In the genomic region with DNA sequence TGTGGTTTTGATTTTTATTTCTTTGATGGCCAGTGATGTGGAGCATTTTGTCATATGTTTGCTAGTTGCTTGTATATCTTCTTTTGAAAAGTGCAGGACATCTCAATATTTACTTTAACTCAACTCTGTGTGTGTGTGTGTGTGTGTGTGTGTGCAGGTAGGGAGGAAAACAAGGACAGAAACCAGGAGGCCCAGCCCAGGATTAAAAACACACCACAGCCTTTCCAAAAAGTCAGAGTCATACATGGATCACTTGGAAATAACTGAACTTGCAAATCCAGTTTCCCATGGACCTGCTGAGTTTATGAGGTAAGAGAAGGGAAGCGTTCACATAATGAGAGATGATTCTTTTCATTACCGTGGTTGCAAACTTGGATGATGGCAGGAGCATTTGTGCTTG, we compare ENCODE assay signal across 23 cellular contexts.
"Had no signal": no experiment of that assay in that cellular context is flagged by ENCODE, and none has a peak within 500 bp of the region (broad histone marks: within the 10 kb centered on the region; RNA-seq: fewer than 3 reads in every experiment).

No MANE protein-coding gene starts in this region.

- H3K4me3 Mint-ChIP-seq: activated naive CD4-positive, alpha-beta T cell treated with anti-CD3 and anti-CD28 coated beads, Interleukin-2, amount 10 ng/mL, durations not matched to agents 7 days and 5 days; activated naive CD8-positive, alpha-beta T cell treated with anti-CD3 and anti-CD28 coated beads, Interleukin-2, amount 50 U/mL, for 24 hours; activated T-cell treated with anti-CD3 and anti-CD28 coated beads, Interleukin-2, amount 50 U/mL, for 4 hours; brain; central memory CD8-positive, alpha-beta T cell; natural killer cell had no signal

- H3K27ac ChIP-seq: colonic mucosa, esophagus muscularis mucosa, heart right ventricle, neutrophil, parathyroid adenoma had no signal

- H3K4me3 ChIP-seq: colonic mucosa, esophagus muscularis mucosa, heart right ventricle had no signal

- H3K27ac Mint-ChIP-seq: activated naive CD4-positive, alpha-beta T cell treated with anti-CD3 and anti-CD28 coated beads, Interleukin-2, amount 10 ng/mL, durations not matched to agents 7 days and 5 days; activated naive CD8-positive, alpha-beta T cell treated with anti-CD3 and anti-CD28 coated beads, Interleukin-2, amount 50 U/mL, for 24 hours; natural killer cell had no signal

- ATAC-seq: activated CD4-positive, CD25-positive, alpha-beta regulatory T cell treated with anti-CD3 and anti-CD28 coated beads, Interleukin-2, amount 50 U/mL, for 24 hours; activated naive CD8-positive, alpha-beta T cell treated with anti-CD3 and anti-CD28 coated beads, Interleukin-2, amount 50 U/mL, for 24 hours; activated T-cell treated with anti-CD3 and anti-CD28 coated beads, Interleukin-2, amount 50 U/mL, for 4 hours; heart right ventricle; left ventricle myocardium superior; natural killer cell had no signal

- H3K27me3 ChIP-seq: colonic mucosa had no signal

- H3K9me3 ChIP-seq: colonic mucosa, esophagus muscularis mucosa, neutrophil had no signal

- H3K36me3 ChIP-seq: colonic mucosa, esophagus muscularis mucosa, heart right ventricle, neutrophil had no signal

- H3K79me2 ChIP-seq: parathyroid adenoma had no signal

- DNase-seq: activated CD4-positive, alpha-beta T cell treated with anti-CD3 and anti-CD28 coated beads, Interleukin-2, amount 50 U/mL, for 1 hour; activated CD8-positive, alpha-beta memory T cell treated with anti-CD3 and anti-CD28 coated beads, Interleukin-2, amount 50 U/mL, for 4 hours; activated effector memory CD4-positive, alpha-beta T cell treated with Interleukin-2 at 50 U/mL for 16 hours; activated naive CD4-positive, alpha-beta T cell treated with anti-CD3 and anti-CD28 coated beads, Interleukin-2, amount 10 ng/mL, durations not matched to agents 7 days and 5 days; activated naive CD8-positive, alpha-beta T cell treated with anti-CD3 and anti-CD28 coated beads, Interleukin-2, amount 50 U/mL, for 24 hours; activated T-cell treated with anti-CD3 and anti-CD28 coated beads, Interleukin-2, amount 50 U/mL, for 4 hours; anterior cingulate cortex; colonic mucosa; heart right ventricle; left ventricle myocardium superior; mesendoderm; natural killer cell; stimulated activated CD4-positive, alpha-beta T cell treated with anti-CD3 and anti-CD28 coated beads, Interleukin-12 subunit alpha, Interleukin-12 subunit beta, amount 100 ng/mL, for 4 hours; stimulated activated CD4-positive, alpha-beta T cell treated with anti-CD3 and anti-CD28 coated beads, Interleukin-1b, Interleukin-23, amount 100 ng/mL, for 48 hours; stimulated activated CD8-positive, alpha-beta memory T cell treated with anti-CD3 and anti-CD28 coated beads, Interleukin-4, amount 100 ng/mL, for 48 hours; stimulated activated naive CD4-positive, alpha-beta T cell; T1000 had no signal

- H2AFZ ChIP-seq: parathyroid adenoma had no signal

- H3K9ac ChIP-seq: parathyroid adenoma had no signal

- H3K36me3 Mint-ChIP-seq: activated naive CD4-positive, alpha-beta T cell treated with anti-CD3 and anti-CD28 coated beads, Interleukin-2, amount 10 ng/mL, durations not matched to agents 7 days and 5 days; brain; natural killer cell had no signal

- H3K4me1 ChIP-seq: colonic mucosa, esophagus muscularis mucosa, heart right ventricle had no signal

- H3K4me1 Mint-ChIP-seq: activated naive CD4-positive, alpha-beta T cell treated with anti-CD3 and anti-CD28 coated beads, Interleukin-2, amount 10 ng/mL, durations not matched to agents 7 days and 5 days; activated naive CD8-positive, alpha-beta T cell treated with anti-CD3 and anti-CD28 coated beads, Interleukin-2, amount 50 U/mL, for 24 hours; central memory CD8-positive, alpha-beta T cell; natural killer cell had no signal
